ENCODE assay signal across 11 cellular contexts in the genomic region with DNA sequence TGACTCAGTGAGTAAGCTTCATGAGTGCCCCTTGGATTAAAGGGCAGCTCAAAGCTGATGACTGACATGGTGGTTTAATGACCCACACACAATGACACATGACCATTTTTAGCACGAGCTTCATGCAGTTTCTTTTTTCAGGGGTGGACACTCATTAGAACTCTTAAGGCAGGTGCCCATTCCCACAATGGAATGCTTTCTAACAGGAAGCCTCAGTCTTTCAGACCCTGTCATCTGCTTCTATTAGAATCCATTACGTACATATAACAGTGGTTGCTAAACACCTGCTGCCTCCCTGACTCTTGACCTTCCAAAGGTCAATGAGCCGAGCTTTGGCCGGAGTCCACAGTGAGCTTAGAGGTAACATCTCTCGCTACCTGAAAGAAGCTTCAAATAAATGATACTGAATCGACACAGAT. TPM values are rescaled to one million over a fixed set of nuclear protein-coding genes. Genes with fewer than 3 reads are reported as not detected.
DNase-seq lines count a peak whose midpoint lies in the region; ATAC-seq and TF ChIP-seq lines count a peak whose summit lies in the region.
"Had no signal": no experiment of that assay in that cellular context is flagged by ENCODE, and none has a peak within 500 bp of the region (broad histone marks: within the 10 kb centered on the region; RNA-seq: fewer than 3 reads in every experiment).

No MANE protein-coding gene starts in this region.

- no peak for TF ChIP-seq POLR2A in suprapubic skin (IDR thresholded peaks at IDR 0.05)

- H3K27ac ChIP-seq in ascending aorta (peak overlapping the region; percentile 79 to 88), left lung (peak overlapping the region; percentile 61 to 78), suprapubic skin (peak overlapping the region; percentile 89)

- no peak overlapping the region for H3K4me3 Mint-ChIP-seq in activated naive CD8-positive, alpha-beta T cell treated with anti-CD3 and anti-CD28 coated beads, Interleukin-2, amount 50 U/mL, for 24 hours
- H3K4me3 Mint-ChIP-seq: activated CD4-positive, alpha-beta T cell treated with anti-CD3 and anti-CD28 coated beads, Interleukin-2, amount 10 ng/mL, durations not matched to agents 7 days and 5 days; activated naive CD8-positive, alpha-beta T cell treated with anti-CD3 and anti-CD28 coated beads for 36 hours had no signal

- H3K36me3 ChIP-seq in MG63 (no peaks in the 10 kb centered on the region), ascending aorta (no peaks in the 10 kb centered on the region), left lung (no peaks in the 10 kb centered on the region), suprapubic skin (no peaks in the 10 kb centered on the region)

- TF ChIP-seq EP300 in suprapubic skin (IDR thresholded peaks at IDR 0.05), result no peak

- H3K36me3 Mint-ChIP-seq in activated naive CD8-positive, alpha-beta T cell treated with anti-CD3 and anti-CD28 coated beads, Interleukin-2, amount 50 U/mL, for 24 hours (ENCODE audit: low read depth), result no peaks in the 10 kb centered on the region
- H3K36me3 Mint-ChIP-seq: activated naive CD8-positive, alpha-beta T cell treated with anti-CD3 and anti-CD28 coated beads for 36 hours had no signal

- 60% methylated on average over 6 of the region's 6 CpGs for WGBS in suprapubic skin

- H3K4me3 ChIP-seq in MG63 (no peak overlapping the region), ascending aorta (no peak overlapping the region), left lung (no peak overlapping the region), suprapubic skin (no peak overlapping the region)

- H3K4me1 ChIP-seq in ascending aorta, result peaks cover 0 to 26% of the 10 kb centered on the region in 2 donors
- peaks cover 24 to 38% of the 10 kb centered on the region in 2 donors for H3K4me1 ChIP-seq in left lung
- peaks cover 48% of the 10 kb centered on the region for H3K4me1 ChIP-seq in suprapubic skin

- no peaks in the 10 kb centered on the region for H3K27me3 ChIP-seq in MG63
- no peaks in the 10 kb centered on the region for H3K27me3 ChIP-seq in ascending aorta
- no peaks in the 10 kb centered on the region for H3K27me3 ChIP-seq in left lung
- no peaks in the 10 kb centered on the region for H3K27me3 ChIP-seq in suprapubic skin

- intact Hi-C loops in ascending aorta (cut with DNase I) (loop anchor here (2.0 kb wide), 1 partner anchor 47 kb away; a partner anchor contains a TSS), left lung (cut with DNase I) (loop anchor here in 1 of 2 donors (5.0 kb wide), 1 partner anchor 68 kb away; no protein-coding TSS in a partner anchor)

- DNase-seq in MG63, result peak; percentile 49
- DNase-seq in ascending aorta (ENCODE audit: low spot score in 2 of 2), result no peak
- no peak for DNase-seq in left lung
- no peak for DNase-seq in suprapubic skin (ENCODE audit: low spot score in 2 of 2)
- DNase-seq in stimulated activated CD4-positive, alpha-beta T cell treated with anti-CD3 and anti-CD28 coated beads, Interleukin-15, amount 100 ng/mL, for 24 hours, result no peak
- no peak for DNase-seq in activated naive CD8-positive, alpha-beta T cell treated with anti-CD3 and anti-CD28 coated beads, Interleukin-2, amount 50 U/mL, for 24 hours
- DNase-seq: activated CD4-positive, alpha-beta T cell treated with anti-CD3 and anti-CD28 coated beads, Interleukin-2, amount 10 ng/mL, durations not matched to agents 7 days and 5 days; activated naive CD8-positive, alpha-beta T cell treated with anti-CD3 and anti-CD28 coated beads for 36 hours; Karpas-422 had no signal

- H3K9me3 ChIP-seq in MG63 (peaks cover 6% of the 10 kb centered on the region), ascending aorta (no peaks in the 10 kb centered on the region), left lung (no peaks in the 10 kb centered on the region), suprapubic skin (no peaks in the 10 kb centered on the region)

- TF ChIP-seq CTCF in ascending aorta (IDR thresholded peaks at IDR 0.05) (no peak), left lung (IDR thresholded peaks at IDR 0.05) (no peak), suprapubic skin (IDR thresholded peaks at IDR 0.05) (no peak)

- H3K9me3 Mint-ChIP-seq in activated naive CD8-positive, alpha-beta T cell treated with anti-CD3 and anti-CD28 coated beads, Interleukin-2, amount 50 U/mL, for 24 hours, result no peaks in the 10 kb centered on the region
- H3K9me3 Mint-ChIP-seq: activated naive CD8-positive, alpha-beta T cell treated with anti-CD3 and anti-CD28 coated beads for 36 hours had no signal

- no peaks in the 10 kb centered on the region for H3K27me3 Mint-ChIP-seq in activated naive CD8-positive, alpha-beta T cell treated with anti-CD3 and anti-CD28 coated beads, Interleukin-2, amount 50 U/mL, for 24 hours
- H3K27me3 Mint-ChIP-seq: activated CD4-positive, alpha-beta T cell treated with anti-CD3 and anti-CD28 coated beads, Interleukin-2, amount 10 ng/mL, durations not matched to agents 7 days and 5 days; activated naive CD8-positive, alpha-beta T cell treated with anti-CD3 and anti-CD28 coated beads for 36 hours had no signal

- H3K4me1 Mint-ChIP-seq in activated naive CD8-positive, alpha-beta T cell treated with anti-CD3 and anti-CD28 coated beads, Interleukin-2, amount 50 U/mL, for 24 hours, result no peaks in the 10 kb centered on the region

- peak; percentile 47 for ATAC-seq in left lung
- no peak for ATAC-seq in HG03521 (IDR thresholded peaks at IDR 0.05; ENCODE audit: unreplicated experiment)
- ATAC-seq in activated naive CD8-positive, alpha-beta T cell treated with anti-CD3 and anti-CD28 coated beads, Interleukin-2, amount 50 U/mL, for 24 hours, result no peak

- no peak overlapping the region for H3K27ac Mint-ChIP-seq in activated naive CD8-positive, alpha-beta T cell treated with anti-CD3 and anti-CD28 coated beads, Interleukin-2, amount 50 U/mL, for 24 hours
- H3K27ac Mint-ChIP-seq: activated CD4-positive, alpha-beta T cell treated with anti-CD3 and anti-CD28 coated beads, Interleukin-2, amount 10 ng/mL, durations not matched to agents 7 days and 5 days; activated naive CD8-positive, alpha-beta T cell treated with anti-CD3 and anti-CD28 coated beads for 36 hours had no signal

RNA-seq across cellular contexts. Expression of a gene that starts 27.4 kb away (rescaled TPM):
- not detected in 2 replicates for total RNA-seq in MG63 (2014; rRNA removed; shearing (Covaris generic); ENCODE audit: low replicate concordance)
- total RNA-seq in ascending aorta (not detected), left lung (not detected), suprapubic skin (1 to 10 TPM in 3 of 4 donors, not detected in 1; 2.2 to 6.5 (median 2.7) TPM)
- total RNA-seq: activated CD4-positive, alpha-beta T cell treated with anti-CD3 and anti-CD28 coated beads, Interleukin-2, amount 10 ng/mL, durations not matched to agents 7 days and 5 days; activated naive CD8-positive, alpha-beta T cell treated with anti-CD3 and anti-CD28 coated beads for 36 hours; PC-9 had no signal

RNA-seq across cellular contexts. Expression of a gene that starts 47.3 kb away (rescaled TPM):
- 79.9 and 96.6 TPM in 2 replicates for total RNA-seq in MG63 (2014; rRNA removed; shearing (Covaris generic); ENCODE audit: low replicate concordance)
- total RNA-seq in ascending aorta, result 45.1 TPM
- total RNA-seq in left lung, result 10 to 100 TPM; 25.1 to 27.0 TPM
- total RNA-seq in suprapubic skin, result 100 to 1,000 TPM in 3 of 4 donors, 10 to 100 TPM in 1; 97.4 to 174 (median 136) TPM
